Comparison of ENCODE assay signal across 12 cellular contexts in the genomic region with DNA sequence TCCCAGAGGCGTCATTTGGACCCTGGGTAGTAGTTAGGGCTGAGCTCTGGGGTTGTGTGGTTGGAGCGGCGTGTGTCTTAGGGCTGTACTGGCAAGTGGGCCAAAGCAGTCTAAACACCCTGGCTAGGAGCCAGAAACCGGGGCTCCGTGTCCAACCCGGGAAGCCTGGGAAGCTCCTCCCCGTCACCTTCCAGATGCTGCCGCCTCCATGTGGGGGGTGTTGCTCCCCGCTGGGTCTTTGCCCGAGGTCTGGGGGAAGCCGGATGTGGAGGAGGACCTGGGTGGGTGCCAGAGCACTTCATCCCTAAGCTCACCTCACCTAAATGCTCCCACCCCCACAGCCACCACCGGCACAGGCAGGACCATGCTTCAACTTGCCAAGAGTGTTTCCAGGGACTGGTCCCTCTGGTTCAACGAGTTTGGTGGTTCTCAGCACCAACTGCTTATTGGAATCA. TPM values are rescaled to one million over a fixed set of nuclear protein-coding genes. Genes with fewer than 3 reads are reported as not detected.
DNase-seq lines count a peak whose midpoint lies in the region; ATAC-seq and TF ChIP-seq lines count a peak whose summit lies in the region.
"Had no signal": no experiment of that assay in that cellular context is flagged by ENCODE, and none has a peak within 500 bp of the region (broad histone marks: within the 10 kb centered on the region; RNA-seq: fewer than 3 reads in every experiment).

No MANE protein-coding gene starts in this region.

- no peak overlapping the region for H3K4me2 ChIP-seq in mesendoderm (ENCODE audit: low read length)

- no peak overlapping the region for H3K9ac ChIP-seq in mesendoderm (ENCODE audit: low read length)

- H3K4me3 Mint-ChIP-seq in Calu3 (ENCODE audit: low read depth, unreplicated experiment): peak overlapping the region; percentile 69
- H3K4me3 Mint-ChIP-seq in activated T-helper 2 cell treated with anti-CD3 and anti-CD28 coated beads, Interferon-gamma antibody, Interleukin-2, Interleukin-4, amounts not matched to agents 10 μg/mL and 5 μg/mL and 100 μg/mL, durations not matched to agents 14 hours and 24 hours and 36 hours (ENCODE audit: low read depth): no peak overlapping the region
- H3K4me3 Mint-ChIP-seq: CD4-positive, alpha-beta T cell; H9; stimulated activated naive CD8-positive, alpha-beta T cell treated with anti-CD3 and anti-CD28 coated beads, Interleukin-15, Interleukin-2, amounts not matched to agents 100 ng/mL and 50 ng/mL, for 24 hours had no signal

- no peak overlapping the region for H3K56ac ChIP-seq in mesendoderm (ENCODE audit: low read length)

- no peaks in the 10 kb centered on the region for H3K27me3 Mint-ChIP-seq in Calu3 (ENCODE audit: unreplicated experiment)
- no peaks in the 10 kb centered on the region for H3K27me3 Mint-ChIP-seq in activated T-helper 2 cell treated with anti-CD3 and anti-CD28 coated beads, Interferon-gamma antibody, Interleukin-2, Interleukin-4, amounts not matched to agents 10 μg/mL and 5 μg/mL and 100 μg/mL, durations not matched to agents 14 hours and 24 hours and 36 hours (ENCODE audit: low read depth)
- H3K27me3 Mint-ChIP-seq: CD4-positive, alpha-beta T cell; stimulated activated naive CD8-positive, alpha-beta T cell treated with anti-CD3 and anti-CD28 coated beads, Interleukin-15, Interleukin-2, amounts not matched to agents 100 ng/mL and 50 ng/mL, for 24 hours had no signal

- no peak overlapping the region for H4K5ac ChIP-seq in mesendoderm (ENCODE audit: low read length)

- CTCF ChIA-PET in Calu3 (lab: Charles Lee): interaction anchor here (0.6 to 0.9 kb wide), 3 partner anchors 9 to 186 kb away, joined by 3 read pairs; no protein-coding TSS in a partner anchor

- no peaks in the 10 kb centered on the region for H3K9me3 Mint-ChIP-seq in Calu3 (ENCODE audit: low read depth, unreplicated experiment)
- H3K9me3 Mint-ChIP-seq in activated T-helper 2 cell treated with anti-CD3 and anti-CD28 coated beads, Interferon-gamma antibody, Interleukin-2, Interleukin-4, amounts not matched to agents 10 μg/mL and 5 μg/mL and 100 μg/mL, durations not matched to agents 14 hours and 24 hours and 36 hours: no peaks in the 10 kb centered on the region
- H3K9me3 Mint-ChIP-seq: CD4-positive, alpha-beta T cell; H9; stimulated activated naive CD8-positive, alpha-beta T cell treated with anti-CD3 and anti-CD28 coated beads, Interleukin-15, Interleukin-2, amounts not matched to agents 100 ng/mL and 50 ng/mL, for 24 hours had no signal

- peaks cover 26% of the 10 kb centered on the region for H3K79me1 ChIP-seq in mesendoderm (ENCODE audit: low read length)

- peaks cover 14% of the 10 kb centered on the region for H3K36me3 Mint-ChIP-seq in Calu3 (ENCODE audit: insufficient read depth, unreplicated experiment)
- H3K36me3 Mint-ChIP-seq in activated T-helper 2 cell treated with anti-CD3 and anti-CD28 coated beads, Interferon-gamma antibody, Interleukin-2, Interleukin-4, amounts not matched to agents 10 μg/mL and 5 μg/mL and 100 μg/mL, durations not matched to agents 14 hours and 24 hours and 36 hours (ENCODE audit: low read depth): peaks cover 26% of the 10 kb centered on the region

- no peak for TF ChIP-seq CTCF in Calu3 (IDR thresholded peaks at IDR 0.05; ENCODE audit: unreplicated experiment)
- TF ChIP-seq CTCF in choroid plexus epithelial cell (conservative IDR thresholded peaks at IDR 0.05; ENCODE audit: low read depth, low read length): no peak
- no peak for TF ChIP-seq CTCF in mucosa of descending colon (IDR thresholded peaks at IDR 0.05)

- no peak overlapping the region for H2BK120ac ChIP-seq in mesendoderm (ENCODE audit: low read depth, low read length)

- peak overlapping the region; percentile 74 for H3K27ac Mint-ChIP-seq in Calu3 (ENCODE audit: unreplicated experiment)
- H3K27ac Mint-ChIP-seq in activated T-helper 2 cell treated with anti-CD3 and anti-CD28 coated beads, Interferon-gamma antibody, Interleukin-2, Interleukin-4, amounts not matched to agents 10 μg/mL and 5 μg/mL and 100 μg/mL, durations not matched to agents 14 hours and 24 hours and 36 hours: no peak overlapping the region
- H3K27ac Mint-ChIP-seq: CD4-positive, alpha-beta T cell; stimulated activated naive CD8-positive, alpha-beta T cell treated with anti-CD3 and anti-CD28 coated beads, Interleukin-15, Interleukin-2, amounts not matched to agents 100 ng/mL and 50 ng/mL, for 24 hours had no signal

- no peak overlapping the region for H3K4ac ChIP-seq in mesendoderm (ENCODE audit: low read depth, low read length)

- H3K4me1 ChIP-seq in mucosa of descending colon (ENCODE audit: low read depth) (peaks cover 7% of the 10 kb centered on the region), mesendoderm (ENCODE audit: control insufficient read depth, low read depth, low read length) (peaks cover 26% of the 10 kb centered on the region)

- no CpG with 5 or more reads among the region's 13 CpGs for WGBS in mesendoderm (ENCODE audit: extremely low coverage, insufficient coverage, low lambda C conversion rate)

- DNase-seq in Calu3 (peak; percentile 90), NCI-H2029 treated with DMSO at 0.1 percent for 48 hours (lab: John Stamatoyannopoulos, UW) (peak; percentile 79), choroid plexus epithelial cell (ENCODE audit: low read depth) (peak; percentile 38), mucosa of descending colon (peak in 2 of 3 donors; percentile 26 to 38), mesendoderm (no peak), cerebellar nuclear complex (lab: John Stamatoyannopoulos, UW) (no peak)
- DNase-seq in activated T-helper 2 cell treated with anti-CD3 and anti-CD28 coated beads, Interferon-gamma antibody, Interleukin-2, Interleukin-4, amounts not matched to agents 10 μg/mL and 5 μg/mL and 100 μg/mL, durations not matched to agents 14 hours and 24 hours and 36 hours (ENCODE audit: low spot score): no peak
- DNase-seq: CD4-positive, alpha-beta T cell; H9 had no signal

- H3K36me3 ChIP-seq in mucosa of descending colon (ENCODE audit: low read depth) (no peaks in the 10 kb centered on the region), mesendoderm (ENCODE audit: control insufficient read depth, insufficient read depth, low read length) (no peaks in the 10 kb centered on the region)

- H3K18ac ChIP-seq in mesendoderm (ENCODE audit: low read length): no peak overlapping the region

- H3K27me3 ChIP-seq in mesendoderm (ENCODE audit: insufficient read depth, low read length, poor library complexity): no peaks in the 10 kb centered on the region

- intact Hi-C loops in Calu3 (cut with micrococcal nuclease; ENCODE audit: unreplicated experiment) (no loop called here), mucosa of descending colon (cut with DNase I, micrococcal nuclease) (no loop called here)
- intact Hi-C loops in activated T-helper 2 cell treated with anti-CD3 and anti-CD28 coated beads, Interferon-gamma antibody, Interleukin-2, Interleukin-4, amounts not matched to agents 10 μg/mL and 5 μg/mL and 100 μg/mL, durations not matched to agents 14 hours and 24 hours and 36 hours (cut with micrococcal nuclease): no loop called here

- no peak overlapping the region for H2BK15ac ChIP-seq in mesendoderm (replicated peaks; ENCODE audit: low read depth)

- no peak overlapping the region for H2AK5ac ChIP-seq in mesendoderm (ENCODE audit: low read length)

- no peak overlapping the region for H2BK5ac ChIP-seq in mesendoderm (ENCODE audit: low read length)

- peaks cover 18% of the 10 kb centered on the region for H3K79me2 ChIP-seq in mesendoderm (ENCODE audit: control insufficient read depth, insufficient read depth, low read length)

- H3K9me3 ChIP-seq in mucosa of descending colon: no peaks in the 10 kb centered on the region

- no peak overlapping the region for H4K8ac ChIP-seq in mesendoderm (ENCODE audit: low read depth, low read length)

- no TSS peak for BruUV-seq in Calu3 (replicated peaks; lab: Mats Ljungman, UMichigan)

- H3K4me3 ChIP-seq in choroid plexus epithelial cell (ENCODE audit: low read depth, low read length) (no peak overlapping the region), mucosa of descending colon (no peak overlapping the region), mesendoderm (ENCODE audit: low read length) (no peak overlapping the region)

- ATAC-seq in mucosa of descending colon: peak; percentile 19
- ATAC-seq in HG02884 (IDR thresholded peaks at IDR 0.05; ENCODE audit: unreplicated experiment): no peak
- ATAC-seq: Panc1 had no signal

- no peak overlapping the region for H3K27ac ChIP-seq in mesendoderm (ENCODE audit: low read depth, low read length)

- H3K4me1 Mint-ChIP-seq in Calu3 (ENCODE audit: low read depth, unreplicated experiment): peaks cover 24% of the 10 kb centered on the region
- peaks cover 11% of the 10 kb centered on the region for H3K4me1 Mint-ChIP-seq in activated T-helper 2 cell treated with anti-CD3 and anti-CD28 coated beads, Interferon-gamma antibody, Interleukin-2, Interleukin-4, amounts not matched to agents 10 μg/mL and 5 μg/mL and 100 μg/mL, durations not matched to agents 14 hours and 24 hours and 36 hours (ENCODE audit: low read depth)

- no peak overlapping the region for H3K23ac ChIP-seq in mesendoderm (ENCODE audit: low read length)

RNA-seq across cellular contexts. Expression of gene TET3, which starts 25.4 kb away (rescaled TPM):
- total RNA-seq in Calu3 (2022) (23.3 and 24.4 TPM in 2 replicates), mucosa of descending colon (10 to 100 TPM; 16.6 to 28.7 (median 21.9) TPM)
- 7.5 TPM for polyA plus RNA-seq in mesendoderm (2013, experiment 1 of 2)
- 6.9 TPM for polyA plus RNA-seq in mesendoderm (2013, experiment 2 of 2)
- total RNA-seq in activated T-helper 2 cell treated with anti-CD3 and anti-CD28 coated beads, Interferon-gamma antibody, Interleukin-2, Interleukin-4, amounts not matched to agents 10 μg/mL and 5 μg/mL and 100 μg/mL, durations not matched to agents 14 hours and 24 hours and 36 hours: 23.5 and 23.6 TPM in 2 replicates

Comparison
In these comparisons a context has a peak if more than half of its experiments do, and no peak if none do; other contexts are left out.
1. DNase-seq: peak in Calu3 (single experiment), NCI-H2029 treated with DMSO at 0.1 percent for 48 hours (single experiment), choroid plexus epithelial cell (single experiment) and mucosa of descending colon (2 of 3); none in mesendoderm (single experiment), activated T-helper 2 cell treated with anti-CD3 and anti-CD28 coated beads, Interferon-gamma antibody, Interleukin-2, Interleukin-4, amounts not matched to agents 10 μg/mL and 5 μg/mL and 100 μg/mL, durations not matched to agents 14 hours and 24 hours and 36 hours (single experiment) and cerebellar nuclear complex (0 of 2).